13 cellular contexts compared by ENCODE assay signal in the genomic region with DNA sequence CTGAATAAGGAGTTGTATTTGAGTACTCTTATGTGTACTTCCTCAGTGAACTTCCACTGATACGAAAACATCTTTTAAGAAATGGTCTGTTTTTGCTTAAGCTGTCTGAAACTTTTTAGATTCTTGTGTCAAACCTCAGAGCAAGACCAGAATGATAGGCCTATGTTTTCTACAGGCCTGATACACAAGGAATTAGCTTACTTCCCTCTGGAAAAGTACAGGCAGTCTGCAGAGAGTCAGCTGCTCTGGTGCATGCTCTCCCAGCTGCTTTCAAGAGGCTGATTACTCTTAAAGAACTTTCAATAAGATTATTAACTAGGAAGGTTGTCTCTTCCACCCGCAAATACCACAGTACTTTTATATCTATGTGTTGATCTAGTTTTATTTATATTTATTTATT. TPM values are rescaled to one million over a fixed set of nuclear protein-coding genes. Genes with fewer than 3 reads are reported as not detected.
DNase-seq lines count a peak whose midpoint lies in the region; ATAC-seq and TF ChIP-seq lines count a peak whose summit lies in the region.
"Had no signal": no experiment of that assay in that cellular context is flagged by ENCODE, and none has a peak within 500 bp of the region (broad histone marks: within the 10 kb centered on the region; RNA-seq: fewer than 3 reads in every experiment).

No MANE protein-coding gene starts in this region.

- peaks cover 23% of the 10 kb centered on the region for H3K4me1 Mint-ChIP-seq in nephron
- H3K4me1 Mint-ChIP-seq in naive thymus-derived CD4-positive, alpha-beta T cell = peaks cover 22 to 48% (median 37%) of the 10 kb centered on the region in 7 donors

- H3K27ac ChIP-seq in breast epithelium (peak overlapping the region; percentile 50 to 69), mammary epithelial cell (ENCODE audit: insufficient read depth, low read depth, low read length) (no peak overlapping the region), vagina (peak overlapping the region; percentile 70)
- H3K27ac ChIP-seq in naive thymus-derived CD4-positive, alpha-beta T cell (ENCODE audit: low read depth, low read length) = no peak overlapping the region
- H3K27ac ChIP-seq: epithelial cell of prostate had no signal

- CTCF ChIA-PET in mammary epithelial cell (lab: Charles Lee; ENCODE audit: low non-redundant PET) = no interaction called here
- CTCF ChIA-PET in naive thymus-derived CD4-positive, alpha-beta T cell (lab: Charles Lee) = no interaction called here

- H3K27me3 ChIP-seq in breast epithelium = no peaks in the 10 kb centered on the region
- H3K27me3 ChIP-seq in mammary epithelial cell (ENCODE audit: insufficient read depth, low read length) = no peaks in the 10 kb centered on the region
- no peaks in the 10 kb centered on the region for H3K27me3 ChIP-seq in vagina
- no peaks in the 10 kb centered on the region for H3K27me3 ChIP-seq in naive thymus-derived CD4-positive, alpha-beta T cell (ENCODE audit: control insufficient read depth in 2 of 2, insufficient read depth in 2 of 2, low read length in 2 of 2)

- peaks cover 49% of the 10 kb centered on the region for H3K79me2 ChIP-seq in mammary epithelial cell (ENCODE audit: insufficient read depth, low read length)

- peak overlapping the region in 1 of 3 experiments; percentile 41 for H3K4me3 Mint-ChIP-seq in nephron
- H3K4me3 Mint-ChIP-seq in naive thymus-derived CD4-positive, alpha-beta T cell = no peak overlapping the region

- dilution Hi-C loops in mammary epithelial cell (cut with HindIII; ENCODE audit: low sequenced_read_pairs) = no loop called here

- TF ChIP-seq CTCF in breast epithelium (IDR thresholded peaks at IDR 0.05) (no peak), mammary epithelial cell (conservative IDR thresholded peaks at IDR 0.05 in 1 of 2, IDR thresholded peaks at IDR 0.05 in 1 of 2; ENCODE audit: extremely low read depth in 1 of 2, insufficient read depth in 1 of 2, low read depth in 1 of 2, low read length in 2 of 2) (no peak), nephron (IDR thresholded peaks at IDR 0.05; ENCODE audit: unreplicated experiment in 3 of 3) (no peak), vagina (IDR thresholded peaks at IDR 0.05) (no peak)

- H3K4me3 ChIP-seq in breast epithelium = no peak overlapping the region
- H3K4me3 ChIP-seq in mammary epithelial cell (replicated peaks in 1 of 3; ENCODE audit: insufficient read depth in 1 of 3, low read depth in 2 of 3, low read length in 3 of 3) = no peak overlapping the region
- no peak overlapping the region for H3K4me3 ChIP-seq in vagina
- no peak overlapping the region for H3K4me3 ChIP-seq in naive thymus-derived CD4-positive, alpha-beta T cell (ENCODE audit: low read length)

- H3K4me1 ChIP-seq in breast epithelium (no peaks in the 10 kb centered on the region), mammary epithelial cell (ENCODE audit: insufficient read depth, low read length) (peaks cover 6% of the 10 kb centered on the region), vagina (peaks cover 54% of the 10 kb centered on the region)
- H3K4me1 ChIP-seq in naive thymus-derived CD4-positive, alpha-beta T cell (ENCODE audit: control insufficient read depth in 2 of 2, insufficient read depth in 2 of 2, low read length in 2 of 2) = no peaks in the 10 kb centered on the region

- no peaks in the 10 kb centered on the region for H3K27me3 Mint-ChIP-seq in nephron (ENCODE audit: low read depth)
- no peaks in the 10 kb centered on the region for H3K27me3 Mint-ChIP-seq in naive thymus-derived CD4-positive, alpha-beta T cell

- TF ChIP-seq POLR2A in breast epithelium (IDR thresholded peaks at IDR 0.05) (no peak), vagina (IDR thresholded peaks at IDR 0.05) (no peak)

- H4K20me1 ChIP-seq in mammary epithelial cell (ENCODE audit: insufficient read depth, low read length) = no peaks in the 10 kb centered on the region

- POLR2A ChIA-PET in naive thymus-derived CD4-positive, alpha-beta T cell (lab: Charles Lee) = no interaction called here

- intact Hi-C loops in breast epithelium (cut with DNase I; ENCODE audit: low total_unique reads) = no loop called here
- intact Hi-C loops in mammary epithelial cell (cut with micrococcal nuclease) = no loop called here
- intact Hi-C loops in vagina (cut with DNase I) = no loop called here
- intact Hi-C loops in naive thymus-derived CD4-positive, alpha-beta T cell (cut with micrococcal nuclease) = no loop called here

- H3K9me3 ChIP-seq in breast epithelium (no peaks in the 10 kb centered on the region), mammary epithelial cell (replicated peaks; ENCODE audit: insufficient read depth, low read length) (no peaks in the 10 kb centered on the region), vagina (no peaks in the 10 kb centered on the region)
- no peaks in the 10 kb centered on the region for H3K9me3 ChIP-seq in naive thymus-derived CD4-positive, alpha-beta T cell (ENCODE audit: control insufficient read depth in 2 of 3, low read length in 3 of 3)

- H2AFZ ChIP-seq in mammary epithelial cell (ENCODE audit: low read depth, low read length) = no peak overlapping the region

- no peak for ATAC-seq in naive thymus-derived CD4-positive, alpha-beta T cell
- ATAC-seq: stimulated activated naive CD8-positive, alpha-beta T cell treated with anti-CD3 and anti-CD28 coated beads, Interleukin-15, Interleukin-2, amounts not matched to agents 100 U/mL and 50 U/mL, for 24 hours had no signal

- H3K9ac ChIP-seq in mammary epithelial cell (ENCODE audit: insufficient read depth, low read length) = no peak overlapping the region

- peaks cover 10% of the 10 kb centered on the region for H3K36me3 Mint-ChIP-seq in nephron (ENCODE audit: low read depth)
- peaks cover 0 to 4% (median 0%) of the 10 kb centered on the region in 5 donors for H3K36me3 Mint-ChIP-seq in naive thymus-derived CD4-positive, alpha-beta T cell

- whole genome bisulfite sequencing in mammary epithelial cell (ENCODE audit: low coverage, missing lambda C conversion rate) = 81% methylated on average over 2 of the region's 2 CpGs

- no peaks in the 10 kb centered on the region for H3K36me3 ChIP-seq in breast epithelium
- no peaks in the 10 kb centered on the region for H3K36me3 ChIP-seq in mammary epithelial cell (ENCODE audit: insufficient read depth, low read length)
- H3K36me3 ChIP-seq in vagina = no peaks in the 10 kb centered on the region
- no peaks in the 10 kb centered on the region for H3K36me3 ChIP-seq in naive thymus-derived CD4-positive, alpha-beta T cell (ENCODE audit: control insufficient read depth in 2 of 3, insufficient read depth in 3 of 3, low read length in 3 of 3)

- in situ Hi-C loops in mammary epithelial cell (cut with MboI; ENCODE audit: low sequenced_read_pairs in 2 of 2) = no loop called here

- H3K9me3 Mint-ChIP-seq in nephron = no peaks in the 10 kb centered on the region
- no peaks in the 10 kb centered on the region for H3K9me3 Mint-ChIP-seq in naive thymus-derived CD4-positive, alpha-beta T cell

- no TSS peak for BruUV-seq in mammary epithelial cell (replicated peaks; lab: Mats Ljungman, UMichigan)

- no peak for DNase-seq in breast epithelium (ENCODE audit: low spot score in 2 of 2)
- no peak for DNase-seq in mammary epithelial cell
- DNase-seq in fibroblast of peridontal ligament (ENCODE audit: extremely low read depth) = peak; percentile 27
- no peak for DNase-seq in vagina (ENCODE audit: extremely low spot score in 2 of 2)
- DNase-seq in naive thymus-derived CD4-positive, alpha-beta T cell = no peak
- no peak for DNase-seq in 8988T
- no peak for DNase-seq in NCI-H187 treated with DMSO at 0.1 percent for 48 hours (lab: John Stamatoyannopoulos, UW)
- DNase-seq: NCI-H1436; stimulated activated CD4-positive, alpha-beta T cell treated with anti-CD3 and anti-CD28 coated beads, Interleukin-2, amount 100 ng/mL, for 48 hours; stimulated activated naive CD8-positive, alpha-beta T cell treated with anti-CD3 and anti-CD28 coated beads, Interleukin-15, Interleukin-2, amounts not matched to agents 100 U/mL and 50 U/mL, for 24 hours; T-helper 2 cell had no signal

- H3K4me2 ChIP-seq in mammary epithelial cell (ENCODE audit: insufficient read depth, low read depth, low read length) = no peak overlapping the region

- H3K27ac Mint-ChIP-seq in nephron = peak overlapping the region; percentile 45 to 98 (median 90)
- peak overlapping the region in 4 of 9 donors; percentile 19 to 74 (median 50) for H3K27ac Mint-ChIP-seq in naive thymus-derived CD4-positive, alpha-beta T cell

RNA-seq across cellular contexts. Expression of a gene that starts 9.5 kb away (rescaled TPM):
- total RNA-seq in breast epithelium = 10 to 100 TPM; 41.3 to 46.8 (median 43.6) TPM
- total RNA-seq in mammary epithelial cell = 10 to 100 TPM; 22.7 to 25.5 TPM
- 12.1 TPM for polyA plus RNA-seq in mammary epithelial cell
- 43.2 TPM for polyA minus RNA-seq in mammary epithelial cell
- total RNA-seq in vagina = 50.6 TPM
- 10 to 100 TPM; 25.5 to 42.1 (median 41.0) TPM for total RNA-seq in naive thymus-derived CD4-positive, alpha-beta T cell
- 10 to 100 TPM; 11.7 to 14.7 TPM for polyA plus RNA-seq in naive thymus-derived CD4-positive, alpha-beta T cell

Comparison
In these comparisons a context has a peak if more than half of its experiments do, and no peak if none do; other contexts are left out.
1. H3K27ac ChIP-seq: peak in breast epithelium (2 of 2) and vagina (single experiment); none in mammary epithelial cell (single experiment) and naive thymus-derived CD4-positive, alpha-beta T cell (single experiment).